ENCODE assay signal across 11 cellular contexts in the genomic region with DNA sequence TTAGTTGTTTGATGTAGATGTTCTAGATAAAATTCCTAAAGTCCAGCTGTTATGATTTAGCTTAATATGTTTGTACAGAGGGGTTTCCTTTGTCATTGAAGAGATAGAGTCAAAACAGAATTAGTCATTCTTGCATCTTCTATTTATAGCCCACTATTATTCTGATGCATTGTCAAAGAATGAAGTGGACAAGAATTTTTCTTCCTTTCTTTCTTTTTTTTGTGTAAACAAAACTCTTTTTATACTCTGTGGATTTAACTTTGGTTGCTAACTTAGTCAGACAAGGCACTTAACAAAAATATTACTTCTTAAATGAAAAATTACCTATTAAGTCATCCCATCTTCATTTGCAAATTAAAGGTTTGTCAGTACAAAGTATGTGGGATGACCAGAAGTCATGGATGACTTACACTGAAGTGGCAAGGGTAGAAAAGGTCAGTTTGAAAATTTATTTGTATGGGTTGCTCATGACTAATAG.
DNase-seq lines count a peak whose midpoint lies in the region; ATAC-seq, FAIRE-seq and TF ChIP-seq lines count a peak whose summit lies in the region.
"Had no signal": no experiment of that assay in that cellular context is flagged by ENCODE, and none has a peak within 500 bp of the region (broad histone marks: within the 10 kb centered on the region; RNA-seq: fewer than 3 reads in every experiment).

No MANE protein-coding gene starts in this region.

- CTCF ChIA-PET in A549 (lab: Yijun Ruan, JAX) = interaction anchor here (0.7 to 1.1 kb wide), 2 partner anchors 15 to 62 kb away, joined by 3 to 4 read pairs; no protein-coding TSS in a partner anchor

- intact Hi-C loops in colonic mucosa (cut with DNase I) = no loop called here

- POLR2A ChIA-PET in A549 (lab: Yijun Ruan, JAX) = no interaction called here

- peaks cover 16% of the 10 kb centered on the region for H3K4me1 ChIP-seq in A549
- no peaks in the 10 kb centered on the region for H3K4me1 ChIP-seq in colonic mucosa

- no peak overlapping the region for H3K9ac ChIP-seq in colonic mucosa (ENCODE audit: low read depth in 2 of 2, low read length in 2 of 2)

- no peak for TF ChIP-seq RAD21 in A549 (conservative IDR thresholded peaks at IDR 0.05 in 1 of 2, IDR thresholded peaks at IDR 0.05 in 1 of 2)

- FAIRE-seq in A549 (lab: Jason Lieb, UNC) = no peak

- H3K9me3 ChIP-seq in A549 = no peaks in the 10 kb centered on the region
- no peaks in the 10 kb centered on the region for H3K9me3 ChIP-seq in colonic mucosa

- DNase-seq in A549 (ENCODE audit: low read depth in 1 of 2, low spot score in 1 of 2) (peak; percentile 5 to 22), HFF-Myc (ENCODE audit: extremely low read depth, low read depth) (peak; percentile 81), colonic mucosa (no peak), lung microvascular endothelial cell (ENCODE audit: low read depth in 2 of 2) (peak; percentile 50 to 62), coronary artery (ENCODE audit: low spot score) (no peak), ureter (ENCODE audit: low spot score) (no peak), superior temporal gyrus (ENCODE audit: extremely low spot score) (no peak)
- DNase-seq in stimulated activated CD4-positive, alpha-beta T cell treated with anti-CD3 and anti-CD28 coated beads, Interleukin-4, amount 100 ng/mL, for 24 hours = no peak
- DNase-seq: activated CD8-positive, alpha-beta memory T cell treated with anti-CD3 and anti-CD28 coated beads, Interleukin-2, amount 50 U/mL, for 4 hours; NCI-H2029 treated with DMSO at 0.1 percent for 48 hours; stimulated activated CD4-positive, alpha-beta T cell treated with anti-CD3 and anti-CD28 coated beads, Interleukin-2, amount 100 ng/mL, for 24 hours had no signal

- H3K4me2 ChIP-seq in A549 = peak overlapping the region; percentile 13; the same call in 2 of the 3 replicates

- no peak for TF ChIP-seq CTCF in A549 (IDR thresholded peaks at IDR 0.05)
- TF ChIP-seq CTCF in HFF-Myc (IDR thresholded peaks at IDR 0.05; ENCODE audit: low read depth, low read length, missing control alignments) = no peak
- no peak for TF ChIP-seq CTCF in colonic mucosa (IDR thresholded peaks at IDR 0.05)
- no peak for TF ChIP-seq CTCF in coronary artery (IDR thresholded peaks at IDR 0.05)

- H3K4me3 ChIP-seq in A549 (no peak overlapping the region), HFF-Myc (replicated peaks; ENCODE audit: low read depth, low read length) (no peak overlapping the region), colonic mucosa (no peak overlapping the region), coronary artery (no peak overlapping the region)

- TF ChIP-seq POLR2A in A549 (IDR thresholded peaks at IDR 0.05; ENCODE audit: low read length) = no peak

- H3K27ac ChIP-seq in A549 (no peak overlapping the region), colonic mucosa (peak overlapping the region; percentile 4), coronary artery (peak overlapping the region in 1 of 2 donors; percentile 18)

- no peaks in the 10 kb centered on the region for H3K27me3 ChIP-seq in colonic mucosa

- ATAC-seq in A549 = peak; percentile 64 to 66; a peak in 5 of 6 replicates

- H3K36me3 ChIP-seq in colonic mucosa = no peaks in the 10 kb centered on the region

- no peak for TF ChIP-seq EP300 in A549 (IDR thresholded peaks at IDR 0.05)

TF ChIP-seq in A549, 52 proteins besides CTCF, POLR2A, EP300 and RAD21:
- TF ChIP-seq ZNF302 (CRISPR knock-in tag; IDR thresholded peaks at IDR 0.05) (no peak), NFE2L2 (conservative IDR thresholded peaks at IDR 0.05; ENCODE audit: low read length) (no peak), ZFP36 (IDR thresholded peaks at IDR 0.05; ENCODE audit: borderline replicate concordance, partially characterized antibody) (no peak), HOXA7 (CRISPR knock-in tag; IDR thresholded peaks at IDR 0.05) (no peak), BHLHE40 (IDR thresholded peaks at IDR 0.05; ENCODE audit: low read depth, low read length) (no peak), HDAC2 (IDR thresholded peaks at IDR 0.05) (no peak), JUNB (IDR thresholded peaks at IDR 0.05) (peak; percentile 51), GATA3 (IDR thresholded peaks at IDR 0.05; ENCODE audit: borderline replicate concordance) (peak; percentile 41; the same call in 1 of the 2 replicates), CHD2 (IDR thresholded peaks at IDR 0.05; ENCODE audit: low read length, partially characterized antibody) (no peak), FOSL2 (IDR thresholded peaks at IDR 0.05) (0 out of 2 replicates have a peak, but pooled peaks have one; percentile 19), FOSL2 (CRISPR knock-in tag; IDR thresholded peaks at IDR 0.05) (peak; percentile 46), MAZ (IDR thresholded peaks at IDR 0.05; ENCODE audit: borderline replicate concordance, low read depth, low read length) (no peak), NR3C1 (IDR thresholded peaks at IDR 0.05) (no peak), EHMT2 (IDR thresholded peaks at IDR 0.05; ENCODE audit: low read depth) (no peak), PHF8 (IDR thresholded peaks at IDR 0.05; ENCODE audit: borderline replicate concordance, low read depth) (no peak), RFX5 (IDR thresholded peaks at IDR 0.05) (no peak), CHD4 (IDR thresholded peaks at IDR 0.05; ENCODE audit: borderline replicate concordance) (no peak), RCOR1 (IDR thresholded peaks at IDR 0.05; ENCODE audit: low read depth, low read length) (no peak), MAFK (IDR thresholded peaks at IDR 0.05; ENCODE audit: partially characterized antibody) (no peak)
- TF ChIP-seq, protein P1, sequence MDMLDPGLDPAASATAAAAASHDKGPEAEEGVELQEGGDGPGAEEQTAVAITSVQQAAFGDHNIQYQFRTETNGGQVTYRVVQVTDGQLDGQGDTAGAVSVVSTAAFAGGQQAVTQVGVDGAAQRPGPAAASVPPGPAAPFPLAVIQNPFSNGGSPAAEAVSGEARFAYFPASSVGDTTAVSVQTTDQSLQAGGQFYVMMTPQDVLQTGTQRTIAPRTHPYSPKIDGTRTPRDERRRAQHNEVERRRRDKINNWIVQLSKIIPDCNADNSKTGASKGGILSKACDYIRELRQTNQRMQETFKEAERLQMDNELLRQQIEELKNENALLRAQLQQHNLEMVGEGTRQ (IDR thresholded peaks at IDR 0.05) = no peak
- TF ChIP-seq, protein P2, sequence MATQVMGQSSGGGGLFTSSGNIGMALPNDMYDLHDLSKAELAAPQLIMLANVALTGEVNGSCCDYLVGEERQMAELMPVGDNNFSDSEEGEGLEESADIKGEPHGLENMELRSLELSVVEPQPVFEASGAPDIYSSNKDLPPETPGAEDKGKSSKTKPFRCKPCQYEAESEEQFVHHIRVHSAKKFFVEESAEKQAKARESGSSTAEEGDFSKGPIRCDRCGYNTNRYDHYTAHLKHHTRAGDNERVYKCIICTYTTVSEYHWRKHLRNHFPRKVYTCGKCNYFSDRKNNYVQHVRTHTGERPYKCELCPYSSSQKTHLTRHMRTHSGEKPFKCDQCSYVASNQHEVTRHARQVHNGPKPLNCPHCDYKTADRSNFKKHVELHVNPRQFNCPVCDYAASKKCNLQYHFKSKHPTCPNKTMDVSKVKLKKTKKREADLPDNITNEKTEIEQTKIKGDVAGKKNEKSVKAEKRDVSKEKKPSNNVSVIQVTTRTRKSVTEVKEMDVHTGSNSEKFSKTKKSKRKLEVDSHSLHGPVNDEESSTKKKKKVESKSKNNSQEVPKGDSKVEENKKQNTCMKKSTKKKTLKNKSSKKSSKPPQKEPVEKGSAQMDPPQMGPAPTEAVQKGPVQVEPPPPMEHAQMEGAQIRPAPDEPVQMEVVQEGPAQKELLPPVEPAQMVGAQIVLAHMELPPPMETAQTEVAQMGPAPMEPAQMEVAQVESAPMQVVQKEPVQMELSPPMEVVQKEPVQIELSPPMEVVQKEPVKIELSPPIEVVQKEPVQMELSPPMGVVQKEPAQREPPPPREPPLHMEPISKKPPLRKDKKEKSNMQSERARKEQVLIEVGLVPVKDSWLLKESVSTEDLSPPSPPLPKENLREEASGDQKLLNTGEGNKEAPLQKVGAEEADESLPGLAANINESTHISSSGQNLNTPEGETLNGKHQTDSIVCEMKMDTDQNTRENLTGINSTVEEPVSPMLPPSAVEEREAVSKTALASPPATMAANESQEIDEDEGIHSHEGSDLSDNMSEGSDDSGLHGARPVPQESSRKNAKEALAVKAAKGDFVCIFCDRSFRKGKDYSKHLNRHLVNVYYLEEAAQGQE (IDR thresholded peaks at IDR 0.05) = no peak
- TF ChIP-seq, protein P3, sequence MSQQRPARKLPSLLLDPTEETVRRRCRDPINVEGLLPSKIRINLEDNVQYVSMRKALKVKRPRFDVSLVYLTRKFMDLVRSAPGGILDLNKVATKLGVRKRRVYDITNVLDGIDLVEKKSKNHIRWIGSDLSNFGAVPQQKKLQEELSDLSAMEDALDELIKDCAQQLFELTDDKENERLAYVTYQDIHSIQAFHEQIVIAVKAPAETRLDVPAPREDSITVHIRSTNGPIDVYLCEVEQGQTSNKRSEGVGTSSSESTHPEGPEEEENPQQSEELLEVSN (IDR thresholded peaks at IDR 0.05; ENCODE audit: borderline replicate concordance, low read depth) = no peak
TF ChIP-seq in A549: peak in this region for 3.

Comparison
In these comparisons a context has a peak if more than half of its experiments do, and no peak if none do; other contexts are left out.
1. DNase-seq: peak in A549 (2 of 2), HFF-Myc (single experiment) and lung microvascular endothelial cell (2 of 2); none in colonic mucosa (single experiment), coronary artery (single experiment), ureter (single experiment), stimulated activated CD4-positive, alpha-beta T cell treated with anti-CD3 and anti-CD28 coated beads, Interleukin-4, amount 100 ng/mL, for 24 hours (single experiment) and superior temporal gyrus (single experiment).